8 cellular contexts compared by ENCODE assay signal in genomic region chr5:79236970-79237734, GRCh38. TPM values are rescaled to one million over a fixed set of nuclear protein-coding genes. Genes with fewer than 3 reads are reported as not detected.
DNase-seq lines count a peak whose midpoint lies in the region; ATAC-seq and TF ChIP-seq lines count a peak whose summit lies in the region.

No MANE protein-coding gene starts in this region.

- H3K36me3 ChIP-seq in HAP-1 (replicated peaks) (peaks cover 5% of the 10 kb centered on the region), lung (ENCODE audit: control insufficient read depth in 2 of 2, insufficient read depth in 2 of 2, low read length in 2 of 2) (no peaks in the 10 kb centered on the region)

- WGBS in lung, 2 donors = 0% methylated on average over 55 to 61 of the region's 61 CpGs

- in situ Hi-C loops in HAP-1 (cut with MboI; ENCODE audit: low sequenced_read_pairs) = loop anchor here (10.0 kb wide), 1 partner anchor 102 kb away; no protein-coding TSS in a partner anchor

- H3K27me3 ChIP-seq in HAP-1 (ENCODE audit: low read depth) (no peaks in the 10 kb centered on the region), dorsolateral prefrontal cortex (no peaks in the 10 kb centered on the region), lung (ENCODE audit: control insufficient read depth, insufficient read depth) (no peaks in the 10 kb centered on the region)

- ATAC-seq in lung (ENCODE audit: insufficient read depth, low FRiP score) = peak; percentile 5

- TF ChIP-seq CTCF in dorsolateral prefrontal cortex (IDR thresholded peaks at IDR 0.05 in 54 of 56, conservative IDR thresholded peaks at IDR 0.05 in 2 of 56; ENCODE audit: low read depth in 1 of 56, partially characterized antibody in 56 of 56) (no peak), lung (IDR thresholded peaks at IDR 0.05; ENCODE audit: control extremely low read depth, extremely low read depth) (no peak)

- DNase-seq in ELF-1 (ENCODE audit: low read depth, low spot score) (peak; percentile 76), HAP-1 (ENCODE audit: low spot score in 2 of 2) (peak in 1 of 2 experiments; percentile 55), NCI-H1092 treated with DMSO at 0.1 percent for 48 hours (lab: John Stamatoyannopoulos, UW) (peak; percentile 39), dorsolateral prefrontal cortex (peak in 3 of 10 donors; percentile 17 to 50 (median 30)), lung (ENCODE audit: low spot score) (peak; percentile 36), KG1 (lab: John Stamatoyannopoulos, UW) (no peak)
- DNase-seq in activated CD4-positive, alpha-beta T cell treated with anti-CD3 and anti-CD28 coated beads for 48 hours = peak; percentile 56
- peak; percentile 11 for DNase-seq in stimulated activated CD8-positive, alpha-beta memory T cell treated with anti-CD3 and anti-CD28 coated beads, Interleukin-15, amount 100 ng/mL, for 24 hours (ENCODE audit: low read depth)

- H3K27ac ChIP-seq in dorsolateral prefrontal cortex (peak overlapping the region in 53 of 59 donors; percentile 1 to 95 (median 89)), lung (ENCODE audit: low read depth in 1 of 2, low read length in 1 of 2) (peak overlapping the region; percentile 89 to 91)

- H3K9me3 ChIP-seq in HAP-1 (no peaks in the 10 kb centered on the region), lung (ENCODE audit: control insufficient read depth in 2 of 2, insufficient read depth in 1 of 2, low read length in 1 of 2) (no peaks in the 10 kb centered on the region)

- intact Hi-C loops in dorsolateral prefrontal cortex (cut with DNase I) = loop anchor here (2.0 to 10.0 kb wide), 5 partner anchors 228 to 722 kb away; partner anchors contain the start of genes ARSB (in 1 of the 2) and HOMER1 (in 1 of the 2)

- H3K4me1 ChIP-seq in HAP-1 (peaks cover 26% of the 10 kb centered on the region), lung (ENCODE audit: control insufficient read depth in 2 of 2, insufficient read depth in 2 of 2, low read length in 2 of 2) (peaks cover under 1 to 6% of the 10 kb centered on the region in 2 donors)

- H3K4me3 ChIP-seq in HAP-1 = peak overlapping the region; percentile 63
- H3K4me3 ChIP-seq in dorsolateral prefrontal cortex = peak overlapping the region; percentile 64 to 99 (median 92)
- H3K4me3 ChIP-seq in lung = peak overlapping the region; percentile 84

RNA-seq across cellular contexts. Expression of gene JMY, which starts 1.2 kb away (rescaled TPM):
- total RNA-seq in dorsolateral prefrontal cortex = 10 to 100 TPM; 21.8 to 40.5 (median 29.8) TPM
- 10 to 100 TPM in 1 of 2 donors, 1 to 10 TPM in 1; 7.0 to 33.6 TPM for total RNA-seq in lung
- polyA plus RNA-seq in lung = 1 to 10 TPM; 2.0 to 2.8 TPM
